In the genomic region with DNA sequence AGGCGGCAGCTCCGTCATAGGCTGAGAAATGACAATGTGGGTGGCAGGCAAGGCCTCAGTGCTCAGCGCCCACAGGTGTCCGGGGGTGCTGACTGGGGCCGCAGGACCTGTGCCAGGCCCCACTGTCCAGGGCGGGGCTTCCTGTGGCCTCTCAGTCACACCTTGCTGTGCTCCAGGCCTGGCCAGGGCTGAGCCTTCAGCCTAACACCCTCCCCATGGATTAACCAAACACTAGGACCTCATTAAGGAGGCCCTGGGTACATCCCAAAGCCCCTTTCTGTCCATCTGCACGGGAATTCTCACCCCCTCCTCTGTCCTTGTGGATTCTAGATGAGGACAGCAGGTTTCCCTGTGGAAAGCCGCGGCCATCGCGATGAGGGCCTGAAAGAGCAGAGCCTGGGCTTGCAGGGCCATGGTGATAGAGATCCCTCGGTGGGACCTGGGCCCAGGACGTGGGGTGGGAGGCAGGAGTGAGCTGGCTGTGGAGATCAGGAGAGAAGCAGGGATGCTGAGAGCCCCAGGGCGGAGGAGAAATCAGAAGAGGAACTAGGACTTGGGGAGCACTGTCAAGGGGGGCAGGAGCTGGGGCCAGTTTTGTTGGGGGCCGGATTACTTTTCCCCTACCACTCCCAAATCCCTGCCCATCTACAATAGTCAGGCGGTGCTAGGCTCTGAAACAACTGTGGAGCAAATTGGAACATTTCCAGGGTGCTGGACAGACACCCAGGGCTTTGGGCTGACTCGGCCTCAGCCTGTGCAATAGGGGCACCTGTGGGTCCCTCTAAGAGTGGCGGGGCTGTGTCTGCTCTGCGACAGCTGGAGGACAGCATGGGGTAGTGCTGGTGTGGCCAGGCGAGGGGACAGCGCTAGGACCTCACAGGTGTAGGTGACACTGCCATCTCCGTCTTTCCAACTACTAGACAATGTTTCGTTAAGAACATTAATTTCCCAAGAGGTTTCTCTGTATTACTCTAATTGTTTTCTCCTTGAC, we compare ENCODE assay signal across 23 cellular contexts. TPM values are rescaled to one million over a fixed set of nuclear protein-coding genes. Genes with fewer than 3 reads are reported as not detected.
"Had no signal": no experiment of that assay in that cellular context is flagged by ENCODE, and none has a peak within 500 bp of the region (broad histone marks: within the 10 kb centered on the region; RNA-seq: fewer than 3 reads in every experiment).

No MANE protein-coding gene starts in this region.

- H3K9me3 ChIP-seq: body of pancreas, ovary, psoas muscle, testis had no signal

- H3K4me3 ChIP-seq: body of pancreas, cardiac muscle cell, left lung, lung, neural progenitor cell, ovary, psoas muscle, stomach, testis, upper lobe of left lung had no signal

- H3K36me3 ChIP-seq: cardiac muscle cell, left lung, neural progenitor cell, ovary, stomach, upper lobe of left lung had no signal

- ATAC-seq: body of pancreas; left lung; naive thymus-derived CD8-positive, alpha-beta T cell; psoas muscle; T-cell had no signal

- H3K27ac ChIP-seq: body of pancreas, cardiac muscle cell, left lung, neural progenitor cell, ovary, psoas muscle, stomach, testis, upper lobe of left lung had no signal

- H3K4me1 ChIP-seq: body of pancreas, left lung, neural progenitor cell, psoas muscle, stomach, testis, upper lobe of left lung had no signal

- H3K27me3 ChIP-seq: body of pancreas, ovary, testis had no signal

- DNase-seq: activated naive CD4-positive, alpha-beta T cell treated with Interleukin-2 at 50 U/mL for 16 hours; activated naive CD8-positive, alpha-beta T cell treated with anti-CD3 and anti-CD28 coated beads, Interleukin-2, amount 10 ng/mL, durations not matched to agents 7 days and 5 days; activated T-cell treated with anti-CD3 and anti-CD28 coated beads, Interleukin-2, amount 50 U/mL, for 48 hours; body of pancreas; dermis blood vessel endothelial cell; effector CD8-positive, alpha-beta T cell; foreskin melanocyte; immature natural killer cell; kidney glomerular epithelial cell; left lung; naive thymus-derived CD8-positive, alpha-beta T cell; ovary; psoas muscle; right cardiac atrium; stimulated activated CD4-positive, alpha-beta T cell treated with anti-CD3 and anti-CD28 coated beads, Interleukin-12 subunit alpha, Interleukin-12 subunit beta, amount 100 ng/mL, for 4 hours; stomach; T-cell; testis had no signal

RNA-seq across cellular contexts. Expression of a gene that starts 23.3 kb away (rescaled TPM):
- total RNA-seq: activated naive CD8-positive, alpha-beta T cell treated with anti-CD3 and anti-CD28 coated beads, Interleukin-2, amount 10 ng/mL, durations not matched to agents 7 days and 5 days; dermis blood vessel endothelial cell; mesothelial cell of epicardium; naive thymus-derived CD8-positive, alpha-beta T cell; ovary; psoas muscle; right cardiac atrium had no signal
